22 cellular contexts compared by ENCODE assay signal in genomic region chr2:133801956-133802355, GRCh38.
"Had no signal": no experiment of that assay in that cellular context is flagged by ENCODE, and none has a peak within 500 bp of the region (broad histone marks: within the 10 kb centered on the region; RNA-seq: fewer than 3 reads in every experiment).

No MANE protein-coding gene starts in this region.

- H3K4me3 Mint-ChIP-seq: activated B cell treated with CpG ODN at 0.5 μM for 24 hours; activated CD8-positive, alpha-beta T cell treated with anti-CD3 and anti-CD28 coated beads, Interleukin-2, amount 10 ng/mL, durations not matched to agents 7 days and 5 days; activated naive CD4-positive, alpha-beta T cell treated with anti-CD3 and anti-CD28 coated beads for 36 hours; activated T-cell treated with anti-CD3 and anti-CD28 coated beads, Interleukin-2, amount 50 U/mL, for 24 hours; natural killer cell; stimulated activated naive B cell treated with anti-CD40 and anti-IgM and Interleukin-4, amounts not matched to agents 10 μg/mL and 1 μg/mL and 100 μg/mL, for 72 hours had no signal

- H3K36me3 Mint-ChIP-seq: brain; natural killer cell; stimulated activated naive B cell treated with anti-CD40 and anti-IgM and Interleukin-4, amounts not matched to agents 10 μg/mL and 1 μg/mL and 100 μg/mL, for 72 hours had no signal

- H3K27ac Mint-ChIP-seq: activated B cell treated with CpG ODN at 0.5 μM for 24 hours; activated CD8-positive, alpha-beta T cell treated with anti-CD3 and anti-CD28 coated beads, Interleukin-2, amount 10 ng/mL, durations not matched to agents 7 days and 5 days; activated naive CD4-positive, alpha-beta T cell treated with anti-CD3 and anti-CD28 coated beads for 36 hours; activated T-cell treated with anti-CD3 and anti-CD28 coated beads, Interleukin-2, amount 50 U/mL, for 24 hours; natural killer cell; stimulated activated naive B cell treated with anti-CD40 and anti-IgM and Interleukin-4, amounts not matched to agents 10 μg/mL and 1 μg/mL and 100 μg/mL, for 72 hours had no signal

- H3K9me3 ChIP-seq: neutrophil, sigmoid colon, thoracic aorta had no signal

- ATAC-seq: activated CD8-positive, alpha-beta T cell treated with anti-CD3 and anti-CD28 coated beads, Interleukin-2, amount 10 ng/mL, durations not matched to agents 7 days and 5 days; left colon; lower lobe of right lung; natural killer cell; stimulated activated naive B cell treated with anti-CD40 and anti-IgM and Interleukin-4, amounts not matched to agents 10 μg/mL and 1 μg/mL and 100 μg/mL, for 72 hours had no signal

- H3K27me3 ChIP-seq: neutrophil, sigmoid colon, upper lobe of left lung had no signal

- FAIRE-seq: endometrium, frontal cortex had no signal

- H3K27ac ChIP-seq: lower lobe of right lung, neutrophil, parathyroid adenoma, sigmoid colon, spleen, thoracic aorta, upper lobe of left lung had no signal

- H2AFZ ChIP-seq: parathyroid adenoma had no signal

- H3K4me3 ChIP-seq: lower lobe of right lung, sigmoid colon, spleen, thoracic aorta, upper lobe of left lung had no signal

- H3K79me2 ChIP-seq: parathyroid adenoma had no signal

- H3K36me3 ChIP-seq: lower lobe of right lung, neutrophil, sigmoid colon, spleen, thoracic aorta, upper lobe of left lung had no signal

- H3K4me1 Mint-ChIP-seq: activated B cell treated with CpG ODN at 0.5 μM for 24 hours; natural killer cell; stimulated activated naive B cell treated with anti-CD40 and anti-IgM and Interleukin-4, amounts not matched to agents 10 μg/mL and 1 μg/mL and 100 μg/mL, for 72 hours had no signal

- DNase-seq: activated B cell treated with CpG ODN at 0.5 μM for 24 hours; activated CD4-positive, alpha-beta T cell treated with anti-CD3 and anti-CD28 coated beads for 4 hours; activated CD8-positive, alpha-beta T cell treated with anti-CD3 and anti-CD28 coated beads, Interleukin-2, amount 10 ng/mL, durations not matched to agents 7 days and 5 days; activated naive CD4-positive, alpha-beta T cell treated with anti-CD3 and anti-CD28 coated beads for 36 hours; activated T-cell treated with anti-CD3 and anti-CD28 coated beads, Interleukin-2, amount 50 U/mL, for 24 hours; central memory CD4-positive, alpha-beta T cell; cortex of kidney; erythroblast; islet precursor cell; left colon; lower lobe of right lung; natural killer cell; sigmoid colon; spleen; stimulated activated naive B cell treated with anti-CD40 and anti-IgM and Interleukin-4, amounts not matched to agents 10 μg/mL and 1 μg/mL and 100 μg/mL, for 72 hours had no signal

- H3K9me3 Mint-ChIP-seq: activated naive CD4-positive, alpha-beta T cell treated with anti-CD3 and anti-CD28 coated beads for 36 hours had no signal

- H3K9ac ChIP-seq: parathyroid adenoma had no signal

- H3K4me1 ChIP-seq: lower lobe of right lung, parathyroid adenoma, sigmoid colon, spleen, upper lobe of left lung had no signal

- H3K27me3 Mint-ChIP-seq: brain had no signal
